ENCODE assay signal across 15 cellular contexts in genomic region chr16:12501727-12502457, GRCh38.
DNase-seq lines count a peak whose midpoint lies in the region; ATAC-seq and TF ChIP-seq lines count a peak whose summit lies in the region.
"Had no signal": no experiment of that assay in that cellular context is flagged by ENCODE, and none has a peak within 500 bp of the region (broad histone marks: within the 10 kb centered on the region; RNA-seq: fewer than 3 reads in every experiment).

No MANE protein-coding gene starts in this region.

- H3K9me3 ChIP-seq in mesenchymal stem cell (ENCODE audit: control insufficient read depth, low read length): no peaks in the 10 kb centered on the region
- H3K9me3 ChIP-seq: BE2C, SK-N-SH had no signal

- intact Hi-C loops in left colon (cut with DNase I, micrococcal nuclease): no loop called here

- H3K9me3 Mint-ChIP-seq in progenitor cell of endocrine pancreas (ENCODE audit: low read depth): no peaks in the 10 kb centered on the region

- peaks cover 12% of the 10 kb centered on the region for H3K4me1 ChIP-seq in mesenchymal stem cell (ENCODE audit: control insufficient read depth, insufficient read depth, low read depth, low read length)
- H3K4me1 ChIP-seq: BE2C had no signal

- no peak overlapping the region for H3K4me3 Mint-ChIP-seq in progenitor cell of endocrine pancreas (ENCODE audit: low read depth)

- no peak overlapping the region for H2AK5ac ChIP-seq in mesenchymal stem cell (ENCODE audit: low read length, severe bottlenecking)

- 94% methylated on average over 12 of the region's 12 CpGs for WGBS in mesenchymal stem cell

- H2AFZ ChIP-seq in mesenchymal stem cell (ENCODE audit: low read depth, low read length): no peak overlapping the region
- H2AFZ ChIP-seq: GM23248 had no signal

- H3K4me1 Mint-ChIP-seq in progenitor cell of endocrine pancreas (ENCODE audit: low read depth): peaks cover 23% of the 10 kb centered on the region

- H2BK120ac ChIP-seq in mesenchymal stem cell (ENCODE audit: low read depth, low read length): no peak overlapping the region

- H3K27me3 Mint-ChIP-seq in progenitor cell of endocrine pancreas: no peaks in the 10 kb centered on the region

- H3K36me3 ChIP-seq in mesenchymal stem cell (ENCODE audit: control insufficient read depth in 1 of 2, insufficient read depth in 2 of 2, low read depth in 1 of 2, low read length in 2 of 2): no peaks in the 10 kb centered on the region
- H3K36me3 ChIP-seq: BE2C had no signal

- no peak overlapping the region for H3K23ac ChIP-seq in mesenchymal stem cell (ENCODE audit: low read length in 2 of 2)

- no peak overlapping the region for H2BK12ac ChIP-seq in mesenchymal stem cell (ENCODE audit: low read length in 2 of 2)

- peak overlapping the region in 1 of 2 experiments; percentile 35 for H3K14ac ChIP-seq in mesenchymal stem cell (ENCODE audit: low read length in 2 of 2)

- H2BK15ac ChIP-seq in mesenchymal stem cell (ENCODE audit: low read depth, poor library complexity, severe bottlenecking): no peak overlapping the region

- TF ChIP-seq CTCF in VCaP (conservative IDR thresholded peaks at IDR 0.05): no peak
- TF ChIP-seq CTCF in progenitor cell of endocrine pancreas (IDR thresholded peaks at IDR 0.05; ENCODE audit: unreplicated experiment): no peak

- no peak overlapping the region for H3K18ac ChIP-seq in mesenchymal stem cell (ENCODE audit: low read depth in 1 of 2, low read length in 2 of 2)

- peak overlapping the region; percentile 76 for H3K27ac Mint-ChIP-seq in progenitor cell of endocrine pancreas

- H4K91ac ChIP-seq in mesenchymal stem cell (ENCODE audit: low read length): no peak overlapping the region

- H3K27ac ChIP-seq in VCaP (peak overlapping the region; percentile 67), mesenchymal stem cell (ENCODE audit: low read length, poor library complexity, severe bottlenecking) (no peak overlapping the region)
- H3K27ac ChIP-seq: GM23248 had no signal

- H2BK5ac ChIP-seq in mesenchymal stem cell (ENCODE audit: low read depth, low read length, poor library complexity, severe bottlenecking): no peak overlapping the region

- no peak overlapping the region for H3K9ac ChIP-seq in mesenchymal stem cell (ENCODE audit: low read length)
- H3K9ac ChIP-seq: GM23248, SK-N-SH had no signal

- no peak overlapping the region for H3K4me2 ChIP-seq in mesenchymal stem cell (ENCODE audit: low read length, poor library complexity, severe bottlenecking)
- H3K4me2 ChIP-seq: SK-N-SH had no signal

- peaks cover 2% of the 10 kb centered on the region for H3K79me1 ChIP-seq in mesenchymal stem cell (replicated peaks; ENCODE audit: low read length, poor library complexity, severe bottlenecking)

- no peaks in the 10 kb centered on the region for H3K27me3 ChIP-seq in mesenchymal stem cell (ENCODE audit: control insufficient read depth in 1 of 2, insufficient read depth in 1 of 2, low read length in 2 of 2)
- H3K27me3 ChIP-seq: BE2C had no signal

- H3K36me3 Mint-ChIP-seq in progenitor cell of endocrine pancreas (ENCODE audit: insufficient read depth): no peaks in the 10 kb centered on the region

- peak; percentile 57 for ATAC-seq in left colon
- ATAC-seq in GM19324 (IDR thresholded peaks at IDR 0.05; ENCODE audit: low FRiP score, unreplicated experiment): no peak

- DNase-seq in Caki2 (ENCODE audit: low read depth) (peak; percentile 67), left colon (no peak), progenitor cell of endocrine pancreas (ENCODE audit: low spot score, unreplicated experiment) (no peak), mesenchymal stem cell (no peak), retina (no peak)
- DNase-seq in activated CD8-positive, alpha-beta memory T cell treated with anti-CD3 and anti-CD28 coated beads, Interleukin-2, amount 50 U/mL, for 4 hours: no peak
- DNase-seq: BE2C, GM23248, NCI-H1048, NCI-H345, NCI-H526 treated with DMSO at 0.1 percent for 48 hours, Right ventricle myocardium superior, SK-N-SH had no signal

- no peak overlapping the region for H4K8ac ChIP-seq in mesenchymal stem cell (ENCODE audit: low read length)

- in situ Hi-C loops in Caki2 (cut with HindIII; ENCODE audit: low pct_unique_long_range_greater_than_20kb, low sequenced_read_pairs): no loop called here

- H3K4ac ChIP-seq in mesenchymal stem cell (ENCODE audit: low read depth in 1 of 2, low read length in 2 of 2): no peak overlapping the region

- H3K4me3 ChIP-seq in mesenchymal stem cell (ENCODE audit: insufficient read depth in 1 of 2, low read depth in 1 of 2, low read length in 2 of 2): no peak overlapping the region
- H3K4me3 ChIP-seq: GM23248 had no signal
